22 cellular contexts compared by ENCODE assay signal in the genomic region with DNA sequence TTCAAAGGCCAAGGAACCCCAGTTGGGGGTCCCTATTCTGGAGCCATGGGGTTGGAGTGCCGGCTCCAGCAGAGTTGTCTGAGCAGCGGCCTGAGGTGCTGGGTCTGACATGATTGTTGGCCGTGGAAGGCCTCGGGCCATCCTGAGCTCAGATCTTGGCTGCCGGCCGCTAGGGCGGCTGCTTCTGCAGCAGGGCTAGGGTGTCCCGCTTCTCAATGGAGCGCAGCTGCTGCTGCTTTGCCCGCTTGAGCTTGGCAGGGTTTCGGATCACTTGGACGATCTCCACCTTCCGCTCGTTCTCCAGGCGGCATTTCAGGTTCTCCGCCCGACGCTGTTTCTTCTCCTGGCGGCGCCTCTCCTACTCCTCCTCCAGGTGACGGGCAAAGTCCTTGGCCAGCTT.
"Had no signal": no experiment of that assay in that cellular context is flagged by ENCODE, and none has a peak within 500 bp of the region (broad histone marks: within the 10 kb centered on the region; RNA-seq: fewer than 3 reads in every experiment).

No MANE protein-coding gene starts in this region.

- H3K27me3 Mint-ChIP-seq: stimulated activated memory B cell treated with anti-CD40 and anti-IgM and Interleukin-4, amounts not matched to agents 10 μg/mL and 1 μg/mL and 100 μg/mL, for 72 hours had no signal

- H3K4me3 ChIP-seq: colonic mucosa, esophagus squamous epithelium, gastroesophageal sphincter, hepatocyte, lung, prostate gland, right lobe of liver, tibial artery had no signal

- DNase-seq: colonic mucosa; dermis blood vessel endothelial cell; esophagus squamous epithelium; foreskin fibroblast; glutamatergic neuron; left colon; left ventricle myocardium superior; mesendoderm; naive B cell; right lobe of liver; stimulated activated CD4-positive, alpha-beta T cell treated with anti-CD3 and anti-CD28 coated beads, Interleukin-15, amount 100 ng/mL, for 24 hours; stimulated activated CD4-positive, alpha-beta T cell treated with anti-CD3 and anti-CD28 coated beads, Interleukin-1b, Interleukin-23, amount 100 ng/mL, for 48 hours; stimulated activated CD4-positive, alpha-beta T cell treated with anti-CD3 and anti-CD28 coated beads, Interleukin-4, amount 100 ng/mL, for 24 hours; tibial artery had no signal

- H3K27ac ChIP-seq: colonic mucosa, esophagus squamous epithelium, gastroesophageal sphincter, hepatocyte, parathyroid adenoma, prostate gland, right lobe of liver, tibial artery had no signal

- H3K36me3 Mint-ChIP-seq: stimulated activated memory B cell treated with anti-CD40 and anti-IgM and Interleukin-4, amounts not matched to agents 10 μg/mL and 1 μg/mL and 100 μg/mL, for 72 hours had no signal

- H3K9me3 ChIP-seq: colonic mucosa, esophagus squamous epithelium, prostate gland, right lobe of liver had no signal

- H3K4me3 Mint-ChIP-seq: nephron; stimulated activated memory B cell treated with anti-CD40 and anti-IgM and Interleukin-4, amounts not matched to agents 10 μg/mL and 1 μg/mL and 100 μg/mL, for 72 hours; stimulated activated naive CD8-positive, alpha-beta T cell treated with anti-CD3 and anti-CD28 coated beads, Interleukin-15, Interleukin-2, amounts not matched to agents 100 ng/mL and 50 ng/mL, for 24 hours had no signal

- H3K9me3 Mint-ChIP-seq: stimulated activated memory B cell treated with anti-CD40 and anti-IgM and Interleukin-4, amounts not matched to agents 10 μg/mL and 1 μg/mL and 100 μg/mL, for 72 hours; stimulated activated naive CD8-positive, alpha-beta T cell treated with anti-CD3 and anti-CD28 coated beads, Interleukin-15, Interleukin-2, amounts not matched to agents 100 ng/mL and 50 ng/mL, for 24 hours had no signal

- H3K4me1 Mint-ChIP-seq: naive B cell; nephron; stimulated activated memory B cell treated with anti-CD40 and anti-IgM and Interleukin-4, amounts not matched to agents 10 μg/mL and 1 μg/mL and 100 μg/mL, for 72 hours had no signal

- H3K27ac Mint-ChIP-seq: naive B cell; nephron; stimulated activated memory B cell treated with anti-CD40 and anti-IgM and Interleukin-4, amounts not matched to agents 10 μg/mL and 1 μg/mL and 100 μg/mL, for 72 hours; stimulated activated naive CD8-positive, alpha-beta T cell treated with anti-CD3 and anti-CD28 coated beads, Interleukin-15, Interleukin-2, amounts not matched to agents 100 ng/mL and 50 ng/mL, for 24 hours had no signal

- ATAC-seq: gastroesophageal sphincter; left colon; left ventricle myocardium superior; right lobe of liver; stimulated activated memory B cell treated with anti-CD40 and anti-IgM and Interleukin-4, amounts not matched to agents 10 μg/mL and 1 μg/mL and 100 μg/mL, for 72 hours had no signal

- H3K4me1 ChIP-seq: colonic mucosa, esophagus squamous epithelium, gastroesophageal sphincter, parathyroid adenoma, prostate gland, right lobe of liver, tibial artery had no signal

- H3K27me3 ChIP-seq: colonic mucosa, esophagus squamous epithelium, hepatocyte, right lobe of liver, tibial artery had no signal

- H3K36me3 ChIP-seq: colonic mucosa, esophagus squamous epithelium, gastroesophageal sphincter, prostate gland, right lobe of liver, tibial artery had no signal
